8 cellular contexts compared by ENCODE assay signal in the genomic region with DNA sequence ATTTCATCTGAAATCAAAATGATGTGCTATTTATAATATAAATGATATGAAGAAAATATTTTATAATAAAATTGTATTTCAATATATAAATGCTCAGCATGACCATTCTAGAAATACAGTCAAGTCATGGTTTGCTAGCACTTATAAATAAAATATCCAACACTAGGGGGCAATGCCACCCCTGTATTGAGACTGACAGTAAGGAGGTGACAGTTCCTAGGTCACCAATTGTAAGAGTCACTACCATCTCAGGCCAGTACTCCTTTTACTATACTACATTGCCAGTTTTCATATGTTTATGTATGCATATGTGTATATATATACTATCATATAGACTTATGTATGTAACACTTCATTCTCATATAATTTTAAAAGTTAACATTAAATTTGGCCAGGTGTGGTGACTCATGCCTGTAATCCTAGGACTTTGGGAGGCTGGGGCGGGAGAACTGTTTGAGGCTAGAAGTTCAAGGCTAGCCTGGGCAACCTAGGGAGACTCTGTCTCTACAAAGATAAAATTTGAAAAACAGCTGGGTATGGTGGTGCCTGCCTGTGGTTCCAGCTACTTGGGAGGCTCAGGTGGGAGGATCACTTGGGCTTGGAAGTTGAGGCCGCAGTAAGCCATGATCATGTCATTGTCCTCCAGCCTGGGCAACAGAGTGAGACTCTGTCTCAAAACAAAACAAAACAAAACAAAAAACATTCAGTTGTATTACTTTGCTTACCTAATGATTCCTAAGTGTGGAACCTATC. TPM values are rescaled to one million over a fixed set of nuclear protein-coding genes. Genes with fewer than 3 reads are reported as not detected.
DNase-seq lines count a peak whose midpoint lies in the region; ATAC-seq and TF ChIP-seq lines count a peak whose summit lies in the region.

No MANE protein-coding gene starts in this region.

- H3F3A ChIP-seq in MM.1S (ENCODE audit: insufficient read depth, low read length) = peaks cover 16% of the 10 kb centered on the region

- H3K36me3 ChIP-seq in H7 (replicated peaks; ENCODE audit: control insufficient read depth, insufficient read depth, low read length) (no peaks in the 10 kb centered on the region), MM.1S (replicated peaks; ENCODE audit: insufficient read depth, low read length) (no peaks in the 10 kb centered on the region), Peyer's patch (no peaks in the 10 kb centered on the region)

- peak; percentile 42 for ATAC-seq in stimulated activated naive CD8-positive, alpha-beta T cell treated with anti-CD3 and anti-CD28 coated beads, Interleukin-15, amount 100 ng/mL, for 72 hours
- ATAC-seq in stimulated activated naive CD8-positive, alpha-beta T cell treated with anti-CD3 and anti-CD28 coated beads, Interleukin-15, Interleukin-2, amounts not matched to agents 100 U/mL and 50 U/mL, for 24 hours = no peak
- ATAC-seq in stimulated activated memory B cell treated with anti-CD40 and anti-IgM and Interleukin-4, amounts not matched to agents 10 μg/mL and 1 μg/mL and 100 μg/mL, for 72 hours = no peak

- H3K36me3 Mint-ChIP-seq in nephron (ENCODE audit: low read depth) = no peaks in the 10 kb centered on the region
- no peaks in the 10 kb centered on the region for H3K36me3 Mint-ChIP-seq in stimulated activated memory B cell treated with anti-CD40 and anti-IgM and Interleukin-4, amounts not matched to agents 10 μg/mL and 1 μg/mL and 100 μg/mL, for 72 hours

- H3K9ac ChIP-seq in MM.1S (ENCODE audit: low read length) = no peak overlapping the region

- H3K4me3 ChIP-seq in H7 (ENCODE audit: insufficient read depth, low read depth, low read length) (no peak overlapping the region), MM.1S (ENCODE audit: low read length) (no peak overlapping the region), Peyer's patch (no peak overlapping the region), dorsolateral prefrontal cortex (no peak overlapping the region)

- H3K9me3 Mint-ChIP-seq in stimulated activated naive CD8-positive, alpha-beta T cell treated with anti-CD3 and anti-CD28 coated beads, Interleukin-15, amount 100 ng/mL, for 72 hours = no peaks in the 10 kb centered on the region
- no peaks in the 10 kb centered on the region for H3K9me3 Mint-ChIP-seq in nephron
- no peaks in the 10 kb centered on the region for H3K9me3 Mint-ChIP-seq in stimulated activated memory B cell treated with anti-CD40 and anti-IgM and Interleukin-4, amounts not matched to agents 10 μg/mL and 1 μg/mL and 100 μg/mL, for 72 hours

- H3K27me3 Mint-ChIP-seq in stimulated activated naive CD8-positive, alpha-beta T cell treated with anti-CD3 and anti-CD28 coated beads, Interleukin-15, amount 100 ng/mL, for 72 hours = no peaks in the 10 kb centered on the region
- H3K27me3 Mint-ChIP-seq in nephron (ENCODE audit: low read depth) = no peaks in the 10 kb centered on the region
- H3K27me3 Mint-ChIP-seq in stimulated activated memory B cell treated with anti-CD40 and anti-IgM and Interleukin-4, amounts not matched to agents 10 μg/mL and 1 μg/mL and 100 μg/mL, for 72 hours = no peaks in the 10 kb centered on the region

- intact Hi-C loops in dorsolateral prefrontal cortex (cut with DNase I) = loop anchor here (5.0 kb wide), 2 partner anchors 135 to 150 kb away; partner anchors contain the start of gene STMP1 (in 1 of the 2)

- H3K4me2 ChIP-seq in MM.1S (ENCODE audit: low read depth, low read length) = no peak overlapping the region

- peak; percentile 13 to 36 for DNase-seq in stimulated activated naive CD8-positive, alpha-beta T cell treated with anti-CD3 and anti-CD28 coated beads, Interleukin-15, amount 100 ng/mL, for 72 hours
- no peak for DNase-seq in stimulated activated naive CD8-positive, alpha-beta T cell treated with anti-CD3 and anti-CD28 coated beads, Interleukin-15, Interleukin-2, amounts not matched to agents 100 U/mL and 50 U/mL, for 24 hours
- DNase-seq in H7 (peak; percentile 46), MM.1S (peak; percentile 91), Peyer's patch (no peak), dorsolateral prefrontal cortex (no peak)

- H4K20me1 ChIP-seq in MM.1S (ENCODE audit: insufficient read depth, low read length) = peaks cover 10% of the 10 kb centered on the region; the same call in 1 of the 2 replicates

- no peak overlapping the region for H3K4me3 Mint-ChIP-seq in stimulated activated naive CD8-positive, alpha-beta T cell treated with anti-CD3 and anti-CD28 coated beads, Interleukin-15, amount 100 ng/mL, for 72 hours
- no peak overlapping the region for H3K4me3 Mint-ChIP-seq in nephron
- no peak overlapping the region for H3K4me3 Mint-ChIP-seq in stimulated activated memory B cell treated with anti-CD40 and anti-IgM and Interleukin-4, amounts not matched to agents 10 μg/mL and 1 μg/mL and 100 μg/mL, for 72 hours

- H3K9me3 ChIP-seq in MM.1S (replicated peaks; ENCODE audit: insufficient read depth, low read length) (no peaks in the 10 kb centered on the region), Peyer's patch (no peaks in the 10 kb centered on the region)

- peak; percentile 63 for TF ChIP-seq CTCF in MM.1S (IDR thresholded peaks at IDR 0.05; ENCODE audit: low read length)
- peak in 5 of 6 experiments; percentile 50 to 67 (median 64) for TF ChIP-seq CTCF in Peyer's patch (IDR thresholded peaks at IDR 0.05)
- TF ChIP-seq CTCF in dorsolateral prefrontal cortex (IDR thresholded peaks at IDR 0.05 in 54 of 56, conservative IDR thresholded peaks at IDR 0.05 in 2 of 56; ENCODE audit: low read depth in 1 of 56, partially characterized antibody in 56 of 56) = peak; percentile 48 to 84 (median 67)
- peak; percentile 30 to 52 (median 46) for TF ChIP-seq CTCF in nephron (IDR thresholded peaks at IDR 0.05; ENCODE audit: unreplicated experiment in 3 of 3)

- H3K27ac ChIP-seq in MM.1S (ENCODE audit: low read length) (no peak overlapping the region), Peyer's patch (no peak overlapping the region), dorsolateral prefrontal cortex (no peak overlapping the region)

- H3K4me1 ChIP-seq in MM.1S (ENCODE audit: low read length) (peaks cover 14% of the 10 kb centered on the region), Peyer's patch (peaks cover 0 to 15% (median 4%) of the 10 kb centered on the region in 4 donors)

- no peak overlapping the region for H3K27ac Mint-ChIP-seq in stimulated activated naive CD8-positive, alpha-beta T cell treated with anti-CD3 and anti-CD28 coated beads, Interleukin-15, amount 100 ng/mL, for 72 hours
- no peak overlapping the region for H3K27ac Mint-ChIP-seq in nephron
- no peak overlapping the region for H3K27ac Mint-ChIP-seq in stimulated activated memory B cell treated with anti-CD40 and anti-IgM and Interleukin-4, amounts not matched to agents 10 μg/mL and 1 μg/mL and 100 μg/mL, for 72 hours

- no peaks in the 10 kb centered on the region for H3K9me2 ChIP-seq in MM.1S (replicated peaks; ENCODE audit: insufficient read depth, low read length)

- no peak for TF ChIP-seq POLR2A in Peyer's patch (IDR thresholded peaks at IDR 0.05)

- peaks cover 7% of the 10 kb centered on the region for H3K4me1 Mint-ChIP-seq in stimulated activated naive CD8-positive, alpha-beta T cell treated with anti-CD3 and anti-CD28 coated beads, Interleukin-15, amount 100 ng/mL, for 72 hours
- H3K4me1 Mint-ChIP-seq in nephron = peaks cover 9% of the 10 kb centered on the region
- H3K4me1 Mint-ChIP-seq in stimulated activated memory B cell treated with anti-CD40 and anti-IgM and Interleukin-4, amounts not matched to agents 10 μg/mL and 1 μg/mL and 100 μg/mL, for 72 hours = peaks cover under 1% of the 10 kb centered on the region

- no peak overlapping the region for H2AFZ ChIP-seq in MM.1S (ENCODE audit: low read length)

- H3K27me3 ChIP-seq in H7 (ENCODE audit: control insufficient read depth, insufficient read depth, low read length) (no peaks in the 10 kb centered on the region), MM.1S (replicated peaks; ENCODE audit: insufficient read depth, low read length) (no peaks in the 10 kb centered on the region), Peyer's patch (no peaks in the 10 kb centered on the region), dorsolateral prefrontal cortex (no peaks in the 10 kb centered on the region)

- H3K79me2 ChIP-seq in MM.1S (ENCODE audit: low read length) = peaks cover 26% of the 10 kb centered on the region

RNA-seq across cellular contexts. Expression of gene CNOT4, which starts 2.4 kb away (rescaled TPM):
- total RNA-seq in H7 (2014; rRNA removed; shearing (Covaris generic)) = 10.4 and 13.7 TPM in 2 replicates
- total RNA-seq in Peyer's patch (10 to 100 TPM; 20.2 to 35.5 (median 24.1) TPM), dorsolateral prefrontal cortex (10 to 100 TPM; 34.5 to 64.2 (median 48.1) TPM)

RNA-seq across cellular contexts. Expression of gene NUP205, which starts 45.4 kb away (rescaled TPM):
- 138 and 150 TPM in 2 replicates for total RNA-seq in H7 (2014; rRNA removed; shearing (Covaris generic))
- 10 to 100 TPM; 19.4 to 51.2 (median 23.3) TPM for total RNA-seq in Peyer's patch
- total RNA-seq in dorsolateral prefrontal cortex = 10 to 100 TPM; 24.1 to 53.2 (median 37.1) TPM

Comparison
In these comparisons a context has a peak if more than half of its experiments do, and no peak if none do; other contexts are left out.
1. DNase-seq: peak in stimulated activated naive CD8-positive, alpha-beta T cell treated with anti-CD3 and anti-CD28 coated beads, Interleukin-15, amount 100 ng/mL, for 72 hours (2 of 2), H7 (single experiment) and MM.1S (single experiment); none in stimulated activated naive CD8-positive, alpha-beta T cell treated with anti-CD3 and anti-CD28 coated beads, Interleukin-15, Interleukin-2, amounts not matched to agents 100 U/mL and 50 U/mL, for 24 hours (single experiment), Peyer's patch (0 of 3) and dorsolateral prefrontal cortex (0 of 10).
2. Peak in every context shown above with its lines, with median percentiles within 50 percentile points of each other: CTCF ChIP-seq.